20 cellular contexts compared by ENCODE assay signal in the genomic region with DNA sequence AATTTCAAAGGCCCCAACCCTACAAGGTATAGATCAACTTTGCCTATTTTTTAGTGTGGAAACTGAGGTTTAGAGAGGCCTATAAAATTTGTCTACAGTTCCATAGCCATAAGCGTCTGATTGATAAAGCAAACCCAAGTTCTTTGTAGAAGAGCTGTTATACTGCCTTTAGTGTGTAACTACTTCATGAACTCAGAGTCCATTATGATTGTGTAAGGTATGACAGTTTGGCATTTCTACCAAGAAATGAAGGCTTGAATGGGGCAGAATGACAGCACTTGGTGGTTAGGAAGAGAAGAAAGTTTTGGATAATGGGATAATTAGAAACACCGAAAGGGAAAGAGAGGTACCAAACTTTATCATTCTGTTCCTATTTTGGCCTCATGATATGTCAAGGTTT.
"Had no signal": no experiment of that assay in that cellular context is flagged by ENCODE, and none has a peak within 500 bp of the region (broad histone marks: within the 10 kb centered on the region; RNA-seq: fewer than 3 reads in every experiment).

No MANE protein-coding gene starts in this region.

- H3K27ac Mint-ChIP-seq: nephron; stimulated activated memory B cell treated with anti-CD40 and anti-IgM and Interleukin-4, amounts not matched to agents 10 μg/mL and 1 μg/mL and 100 μg/mL, for 72 hours; stimulated activated naive CD8-positive, alpha-beta T cell treated with anti-CD3 and anti-CD28 coated beads, Interleukin-15, amount 100 ng/mL, for 72 hours had no signal

- H3K27ac ChIP-seq: hepatocyte, left lung, pancreas, prostate gland, sigmoid colon, spleen, transverse colon, upper lobe of left lung, vagina had no signal

- ATAC-seq: naive thymus-derived CD8-positive, alpha-beta T cell; right cardiac atrium; stimulated activated memory B cell treated with anti-CD40 and anti-IgM and Interleukin-4, amounts not matched to agents 10 μg/mL and 1 μg/mL and 100 μg/mL, for 72 hours; stimulated activated naive CD8-positive, alpha-beta T cell treated with anti-CD3 and anti-CD28 coated beads, Interleukin-15, amount 100 ng/mL, for 72 hours had no signal

- DNase-seq: islet precursor cell; left lung; nucleus accumbens; pancreas; posterior cingulate gyrus; right cardiac atrium; sigmoid colon; spleen; stimulated activated CD4-positive, alpha-beta T cell treated with anti-CD3 and anti-CD28 coated beads, Interleukin-4, amount 100 ng/mL, for 24 hours; stimulated activated naive CD4-positive, alpha-beta T cell treated with Interleukin-2 at 50 U/mL for 16 hours; stimulated activated naive CD8-positive, alpha-beta T cell treated with anti-CD3 and anti-CD28 coated beads, Interleukin-15, amount 100 ng/mL, for 72 hours; transverse colon; upper lobe of left lung had no signal

- H3K9me3 Mint-ChIP-seq: naive thymus-derived CD8-positive, alpha-beta T cell; neural crest cell; stimulated activated naive CD8-positive, alpha-beta T cell treated with anti-CD3 and anti-CD28 coated beads, Interleukin-15, amount 100 ng/mL, for 72 hours had no signal

- H3K9me3 ChIP-seq: left lung, pancreas, prostate gland, sigmoid colon, spleen, transverse colon, upper lobe of left lung, vagina had no signal

- H3K4me3 Mint-ChIP-seq: naive thymus-derived CD8-positive, alpha-beta T cell; nephron; neural crest cell; stimulated activated memory B cell treated with anti-CD40 and anti-IgM and Interleukin-4, amounts not matched to agents 10 μg/mL and 1 μg/mL and 100 μg/mL, for 72 hours; stimulated activated naive CD8-positive, alpha-beta T cell treated with anti-CD3 and anti-CD28 coated beads, Interleukin-15, amount 100 ng/mL, for 72 hours had no signal

- H3K4me1 Mint-ChIP-seq: nephron had no signal

- H3K27me3 Mint-ChIP-seq: naive thymus-derived CD8-positive, alpha-beta T cell; stimulated activated memory B cell treated with anti-CD40 and anti-IgM and Interleukin-4, amounts not matched to agents 10 μg/mL and 1 μg/mL and 100 μg/mL, for 72 hours; stimulated activated naive CD8-positive, alpha-beta T cell treated with anti-CD3 and anti-CD28 coated beads, Interleukin-15, amount 100 ng/mL, for 72 hours had no signal

- H3K27me3 ChIP-seq: hepatocyte, left lung, pancreas, sigmoid colon, spleen, transverse colon, upper lobe of left lung, vagina had no signal
